In genomic region chr2:152335851-152336102, GRCh38 we compare ENCODE assay signal across 8 cellular contexts. TPM values are rescaled to one million over a fixed set of nuclear protein-coding genes. Genes with fewer than 3 reads are reported as not detected.
DNase-seq lines count a peak whose midpoint lies in the region; ATAC-seq, FAIRE-seq and TF ChIP-seq lines count a peak whose summit lies in the region.

No MANE protein-coding gene starts in this region.

- peak overlapping the region; percentile 15 for H4K91ac ChIP-seq in H1 (replicated peaks; ENCODE audit: insufficient read length, low read length)

- H3K79me1 ChIP-seq in H1 (ENCODE audit: low read depth, low read length): peaks cover 4% of the 10 kb centered on the region; the same call in 1 of the 2 replicates

- POLR2A ChIA-PET in A673 (lab: Charles Lee; ENCODE audit: low non-redundant PET): no interaction called here
- POLR2A ChIA-PET in H1 (lab: Charles Lee; ENCODE audit: partially characterized antibody): interaction anchor here (0.8 to 2.5 kb wide), 13 partner anchors 9 to 382 kb away, joined by 3 to 9 read pairs (median 3); partner anchors contain the start of genes ARL6IP6 and PRPF40A

- no peak overlapping the region for H2AFZ ChIP-seq in H1 (ENCODE audit: low read length)

- DNase-seq in A673 (ENCODE audit: low spot score) (peak; percentile 51), NCI-H345 treated with DMSO at 0.1 percent for 48 hours (lab: John Stamatoyannopoulos, UW; ENCODE audit: unreplicated experiment) (peak; percentile 13), H1 (ENCODE audit: low read depth in 1 of 2, low spot score in 2 of 2) (no peak), H4 (ENCODE audit: low spot score) (no peak), KBM-7 (no peak), GM10266 (ENCODE audit: extremely low spot score) (no peak)

- H3K27me3 ChIP-seq in A673 (replicated peaks; ENCODE audit: insufficient read depth, low read depth, low read length, poor library complexity) (no peaks in the 10 kb centered on the region), H1 (replicated peaks in 1 of 4; ENCODE audit: control insufficient read depth in 3 of 4, extremely low read depth in 1 of 4, insufficient read depth in 3 of 4, low read length in 3 of 4) (no peaks in the 10 kb centered on the region), mucosa of stomach (ENCODE audit: control insufficient read depth, insufficient read depth, low read length) (no peaks in the 10 kb centered on the region)

- H3K4me3 ChIP-seq in A673 (ENCODE audit: low read depth, low read length, poor library complexity, severe bottlenecking): peak overlapping the region; percentile 97
- H3K4me3 ChIP-seq in H1 (ENCODE audit: extremely low read depth in 1 of 4, insufficient read depth in 2 of 4, low read depth in 3 of 4, low read length in 4 of 4): peak overlapping the region; percentile 62 to 99 (median 86)
- H3K4me3 ChIP-seq in mucosa of stomach (ENCODE audit: low read length): peak overlapping the region; percentile 50

- peak overlapping the region; percentile 26 to 96 (median 72); a peak in 6 of 7 replicates for H3K9ac ChIP-seq in H1 (replicated peaks in 1 of 4; ENCODE audit: extremely low read depth in 1 of 4, low read depth in 3 of 4, low read length in 3 of 4)
- peak overlapping the region; percentile 67 for H3K9ac ChIP-seq in mucosa of stomach (ENCODE audit: low read length)

- no peaks in the 10 kb centered on the region for H3K36me3 ChIP-seq in A673 (ENCODE audit: insufficient read depth, low read length, poor library complexity, severe bottlenecking)
- H3K36me3 ChIP-seq in H1 (ENCODE audit: control insufficient read depth in 2 of 4, insufficient read depth in 4 of 4, low read length in 3 of 4): no peaks in the 10 kb centered on the region
- H3K36me3 ChIP-seq in mucosa of stomach (ENCODE audit: control insufficient read depth, insufficient read depth, low read length): no peaks in the 10 kb centered on the region

- no peaks in the 10 kb centered on the region for H3K9me3 ChIP-seq in A673 (ENCODE audit: low read depth, low read length, poor library complexity, severe bottlenecking)
- no peaks in the 10 kb centered on the region for H3K9me3 ChIP-seq in H1 (ENCODE audit: insufficient read depth in 2 of 2, low read depth in 1 of 2, low read length in 1 of 2)
- no peaks in the 10 kb centered on the region for H3K9me3 ChIP-seq in mucosa of stomach (ENCODE audit: control insufficient read depth, low read length)

- no peak overlapping the region for H3K56ac ChIP-seq in H1 (replicated peaks; ENCODE audit: insufficient read length, low read depth, low read length)

- no peak overlapping the region for H3K23ac ChIP-seq in H1 (ENCODE audit: insufficient read length)

- H3K18ac ChIP-seq in H1 (ENCODE audit: extremely low read depth, low read length): no peak overlapping the region

- in situ Hi-C loops in KBM-7 (cut with MboI; ENCODE audit: low pct_unique_long_range_greater_than_20kb, low sequenced_read_pairs): no loop called here

- peak; percentile 18 for ATAC-seq in GM19397 (IDR thresholded peaks at IDR 0.05; ENCODE audit: unreplicated experiment)

- no peak overlapping the region for H3K14ac ChIP-seq in H1 (ENCODE audit: insufficient read length)

- no peak overlapping the region for H3K4ac ChIP-seq in H1 (replicated peaks; ENCODE audit: insufficient read length, low read depth, low read length)

- peak overlapping the region; percentile 82 for H3K27ac ChIP-seq in A673 (ENCODE audit: low read depth, low read length, poor library complexity, severe bottlenecking)
- H3K27ac ChIP-seq in H1 (ENCODE audit: low read depth, low read length): 0 out of 2 replicates have a peak overlapping the region, but pooled peaks have one; percentile 33

- no peak overlapping the region for H2BK20ac ChIP-seq in H1 (ENCODE audit: low read length)

- peak overlapping the region; percentile 23 for H4K5ac ChIP-seq in H1 (ENCODE audit: insufficient read length, low read depth, low read length)

- H3K4me1 ChIP-seq in A673 (ENCODE audit: insufficient read depth, low read length, poor library complexity, severe bottlenecking) (peaks cover 14% of the 10 kb centered on the region), H1 (replicated peaks in 1 of 4; ENCODE audit: control insufficient read depth in 3 of 4, insufficient read depth in 4 of 4, low read length in 3 of 4) (peaks cover 0 to 9% (median 1%) of the 10 kb centered on the region in 4 experiments; a peak in 3 of 7 replicates), mucosa of stomach (ENCODE audit: control insufficient read depth, insufficient read depth, low read length) (peaks cover 4% of the 10 kb centered on the region)

- no peak for TF ChIP-seq POLR2A in H1 (IDR thresholded peaks at IDR 0.05; ENCODE audit: control extremely low read depth in 1 of 2, low read depth in 2 of 2, low read length in 2 of 2)

- WGBS in H1 (ENCODE audit: extremely low coverage in 1 of 2, insufficient coverage in 1 of 2, insufficient read length in 1 of 2, insufficient replicate concordance in 2 of 2, low coverage in 1 of 2, low lambda C conversion rate in 2 of 2, missing lambda C conversion rate in 1 of 2), 2 experiments: 4% methylated on average over 10 of the region's 17 CpGs; no CpG with 5 or more reads in 1 of the 2 experiments

- H4K20me1 ChIP-seq in H1 (replicated peaks in 1 of 2; ENCODE audit: control insufficient read depth in 1 of 2, insufficient read depth in 2 of 2, low read length in 2 of 2): peaks cover 11 to 13% of the 10 kb centered on the region in 2 experiments

- peak overlapping the region; percentile 96 to 98 for H3K4me2 ChIP-seq in H1 (ENCODE audit: insufficient read depth in 1 of 2, low read depth in 2 of 2, low read length in 2 of 2)

- no peak overlapping the region for H2BK15ac ChIP-seq in H1 (ENCODE audit: low read length)

- H4K8ac ChIP-seq in H1 (ENCODE audit: extremely low read depth, insufficient read depth, low read length): no peak overlapping the region

- H3K23me2 ChIP-seq in H1 (ENCODE audit: low read depth, low read length): peaks cover 10% of the 10 kb centered on the region

- H2AK5ac ChIP-seq in H1 (ENCODE audit: low read depth, low read length): no peak overlapping the region

- TF ChIP-seq EP300 in H1 (IDR thresholded peaks at IDR 0.05; ENCODE audit: borderline replicate concordance in 1 of 2, low read depth in 2 of 2, low read length in 2 of 2): no peak

- H2BK5ac ChIP-seq in H1 (ENCODE audit: low read depth, low read length): no peak overlapping the region

- intact Hi-C loops in A673 (cut with micrococcal nuclease; ENCODE audit: unreplicated experiment): loop anchor here (1.0 to 5.0 kb wide), 4 partner anchors 97 to 292 kb away; no protein-coding TSS in a partner anchor

- FAIRE-seq in H1 (lab: Jason Lieb, UNC): no peak

- no peak for TF ChIP-seq RAD21 in H1 (IDR thresholded peaks at IDR 0.05 in 1 of 2, conservative IDR thresholded peaks at IDR 0.05 in 1 of 2; ENCODE audit: low read depth in 2 of 2, low read length in 2 of 2)

- TF ChIP-seq CTCF in A673 (conservative IDR thresholded peaks at IDR 0.05; ENCODE audit: low read depth, low read length) (no peak), H1 (IDR thresholded peaks at IDR 0.05; ENCODE audit: control extremely low read depth in 1 of 3, insufficient read depth in 1 of 3, low read depth in 1 of 3, low read length in 3 of 3) (no peak), GM10266 (IDR thresholded peaks at IDR 0.05; ENCODE audit: control insufficient read depth, insufficient read depth, low read depth, missing control alignments) (no peak)

- no peak overlapping the region for H2BK120ac ChIP-seq in H1 (replicated peaks; ENCODE audit: low read depth, low read length)

- no TSS peak for BruUV-seq in A673 (replicated peaks; lab: Mats Ljungman, UMichigan)

- peaks cover 4 to 45% of the 10 kb centered on the region in 2 experiments; a peak in 3 of 4 replicates for H3K79me2 ChIP-seq in H1 (ENCODE audit: control insufficient read depth in 1 of 2, insufficient read depth in 2 of 2, low read length in 2 of 2)

- no peak overlapping the region for H2BK12ac ChIP-seq in H1 (ENCODE audit: low read depth, low read length)

- CTCF ChIA-PET in A673 (lab: Charles Lee): interaction anchor here (1.0 kb wide), 1 partner anchor 15 kb away, joined by 3 read pairs; no protein-coding TSS in a partner anchor
- CTCF ChIA-PET in H1 (lab: Charles Lee; ENCODE audit: partially characterized antibody): interaction anchor here (0.8 to 2.0 kb wide), 9 partner anchors 9 to 313 kb away, joined by 3 to 4 read pairs (median 4); no protein-coding TSS in a partner anchor

TF ChIP-seq in H1, 55 proteins besides CTCF, POLR2A, EP300 and RAD21 (continues in another document):
- TF ChIP-seq NANOG (IDR thresholded peaks at IDR 0.05; ENCODE audit: insufficient read depth, low read depth, low read length, poor library complexity, severe bottlenecking) (no peak), MAFK (IDR thresholded peaks at IDR 0.05; ENCODE audit: low read depth, low read length) (no peak), CBX5 (IDR thresholded peaks at IDR 0.05; ENCODE audit: low read depth, low read length) (no peak), ASH2L (IDR thresholded peaks at IDR 0.05; ENCODE audit: low read length) (peak; percentile 38), TAF1 (IDR thresholded peaks at IDR 0.05; ENCODE audit: low read depth, low read length) (0 out of 2 replicates have a peak, but pooled peaks have one; percentile 51), EZH2 (IDR thresholded peaks at IDR 0.05; ENCODE audit: low read depth, low read length, severe bottlenecking) (no peak), RNF2 (IDR thresholded peaks at IDR 0.05; ENCODE audit: borderline replicate concordance, low read depth, low read length, missing control alignments, poor library complexity, severe bottlenecking) (no peak), RBBP5 (IDR thresholded peaks at IDR 0.05; ENCODE audit: borderline replicate concordance, low read depth, low read length) (0 out of 2 replicates have a peak, but pooled peaks have one; percentile 40), SAP30 (IDR thresholded peaks at IDR 0.05; ENCODE audit: insufficient read depth, insufficient replicate concordance, low read length) (no peak), SUZ12 (IDR thresholded peaks at IDR 0.05; ENCODE audit: low read length) (no peak), SIN3A (conservative IDR thresholded peaks at IDR 0.05 in 1 of 2, IDR thresholded peaks at IDR 0.05 in 1 of 2; ENCODE audit: low read depth in 1 of 2, low read length in 2 of 2) (no peak), ZNF274 (IDR thresholded peaks at IDR 0.05; ENCODE audit: borderline replicate concordance, extremely low read depth, low read length) (no peak)

RNA-seq across cellular contexts. Expression of gene FMNL2, which starts 0.8 kb away (rescaled TPM):
- 42.2 and 43.1 TPM in 2 replicates for total RNA-seq in A673 (2021)
- total RNA-seq in H1 (2021; fragmentation: NEBNext Ultra II Directional; extraction: Animal tissue kit (Norgen Biotek cat#: 25700)): 45.1 and 45.9 TPM in 2 replicates
- 8.9 and 15.5 TPM in 2 replicates for polyA plus RNA-seq in H1 (2011; rRNA removed)
- 19.9 TPM for polyA plus RNA-seq in H1 (2011; cell fraction: cytosol; rRNA removed)
- polyA plus RNA-seq in H1 (2011; cell fraction: nucleus; rRNA removed): 15.6 TPM
- polyA plus RNA-seq in H1 (2012, experiment 1 of 2): 19.7 to 38.9 TPM (median 23.9 TPM) in 4 replicates
- 1.5 TPM for polyA plus RNA-seq in H1 (2012, experiment 2 of 2)
- 24.3 TPM for polyA plus RNA-seq in H1 (2013, experiment 1 of 2)
- 21.4 TPM for polyA plus RNA-seq in H1 (2013, experiment 2 of 2)
- polyA minus RNA-seq in H1 (2011; rRNA and poly(A)+ RNA removed): 22.8 and 23.4 TPM in 2 replicates
- polyA minus RNA-seq in H1 (2011; cell fraction: cytosol; rRNA and poly(A)+ RNA removed): 15.4 TPM
- 43.0 TPM for polyA minus RNA-seq in H1 (2011; cell fraction: nucleus; rRNA and poly(A)+ RNA removed)
- 7.7 and 10.6 TPM in 2 replicates for total RNA-seq in H4 (2014; rRNA removed; shearing (Covaris generic))

Comparison
In these comparisons a context has a peak if more than half of its experiments do, and no peak if none do; other contexts are left out.
1. DNase-seq: peak in A673 (single experiment) and NCI-H345 treated with DMSO at 0.1 percent for 48 hours (single experiment); none in H1 (0 of 2), H4 (single experiment), KBM-7 (single experiment) and GM10266 (single experiment).
2. Peak in every context shown above with its lines, with median percentiles within 50 percentile points of each other: H3K4me3 ChIP-seq.